ENCODE assay signal across 18 cellular contexts in the genomic region with DNA sequence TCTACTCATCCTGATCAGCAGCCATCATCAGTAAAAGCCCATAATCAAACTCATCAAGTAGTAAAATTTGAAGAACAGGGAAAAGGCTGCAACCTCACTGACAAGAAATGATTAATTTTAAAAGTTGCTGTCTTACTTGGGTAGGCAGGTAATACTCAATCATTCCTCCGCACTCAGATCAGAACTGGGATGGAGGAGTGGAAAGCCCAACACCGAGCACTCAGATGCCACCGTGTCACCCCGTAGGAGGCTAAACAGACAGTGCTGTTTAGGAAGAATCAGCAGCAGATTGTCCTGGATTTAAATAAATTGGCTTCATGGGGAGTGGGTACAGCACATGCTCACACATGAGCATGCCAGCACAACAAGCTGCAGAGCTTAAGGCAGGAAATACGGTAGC.
"Had no signal": no experiment of that assay in that cellular context is flagged by ENCODE, and none has a peak within 500 bp of the region (broad histone marks: within the 10 kb centered on the region; RNA-seq: fewer than 3 reads in every experiment).

No MANE protein-coding gene starts in this region.

- DNase-seq: Karpas-422, KG1, MG63, NCI-H1092, NCI-H1105 treated with DMSO at 0.1 percent for 48 hours, NCI-H1417 treated with DMSO at 0.1 percent for 48 hours, NCI-H146, NCI-H187, NCI-H2029, NCI-H2081 treated with DMSO at 0.1 percent for 48 hours, NCI-H2171, NCI-H226, NCI-H446, NCI-H510A, NCI-H524 treated with DMSO at 0.1 percent for 48 hours, Right ventricle myocardium superior, RPMI8226, SIG-M5 had no signal
